ENCODE assay signal across 2 cellular contexts in genomic region chr2:231929961-231930600, GRCh38.
A peak's percentile ranks its signal among the peaks of the same experiment; 100 is the strongest.
TF ChIP-seq lines count a peak whose summit lies in the region.

No MANE protein-coding gene starts in this region.

TF ChIP-seq in HEK293, 187 proteins besides CTCF, POLR2A, EP300 and RAD21:
- TF ChIP-seq ZNF416 (tag by site-specific recombination; IDR thresholded peaks at IDR 0.05) (no peak), BCL11B (tag by site-specific recombination; IDR thresholded peaks at IDR 0.05; ENCODE audit: low read depth) (no peak), ZNF843 (tag by site-specific recombination; IDR thresholded peaks at IDR 0.05) (no peak), ZNF639 (tag by site-specific recombination; IDR thresholded peaks at IDR 0.05) (no peak), ZNF169 (tag by site-specific recombination; IDR thresholded peaks at IDR 0.05) (no peak), KLF1 (tag by site-specific recombination; IDR thresholded peaks at IDR 0.05) (no peak), TCF7L2 (IDR thresholded peaks at IDR 0.05; ENCODE audit: borderline replicate concordance, low read depth, low read length) (no peak), ZNF292 (tag by site-specific recombination; IDR thresholded peaks at IDR 0.05; ENCODE audit: borderline replicate concordance, low read depth) (no peak), ZNF354C (tag by site-specific recombination; IDR thresholded peaks at IDR 0.05; ENCODE audit: borderline replicate concordance, low read depth) (no peak), ZBTB17 (tag by site-specific recombination; IDR thresholded peaks at IDR 0.05) (peak; percentile 98), BCL11A (tag by site-specific recombination; IDR thresholded peaks at IDR 0.05; ENCODE audit: low read depth) (no peak), ZNF148 (tag by site-specific recombination; IDR thresholded peaks at IDR 0.05; ENCODE audit: borderline replicate concordance) (no peak), ZNF214 (tag by site-specific recombination; IDR thresholded peaks at IDR 0.05; ENCODE audit: borderline replicate concordance) (no peak), ZBTB20 (tag by site-specific recombination; IDR thresholded peaks at IDR 0.05) (peak; percentile 61), ZSCAN4 (tag by site-specific recombination; IDR thresholded peaks at IDR 0.05) (no peak), ZNF157 (tag by site-specific recombination; IDR thresholded peaks at IDR 0.05) (no peak), ZSCAN5A (tag by site-specific recombination; IDR thresholded peaks at IDR 0.05) (no peak)
TF ChIP-seq in HEK293: peak in this region for 2.

TF ChIP-seq in HepG2, 621 proteins besides CTCF, POLR2A, EP300 and RAD21:
- TF ChIP-seq XRCC5 (optimal IDR thresholded peaks at IDR 0.05; ENCODE audit: low read length) (peak; percentile 40), ARID3A (IDR thresholded peaks at IDR 0.05; ENCODE audit: low read depth, low read length) (no peak), ZNF687 (CRISPR knock-in tag; IDR thresholded peaks at IDR 0.05) (peak; percentile 25; the same call in 1 of the 2 replicates), ZSCAN21 (CRISPR knock-in tag; IDR thresholded peaks at IDR 0.05; ENCODE audit: borderline replicate concordance) (0 out of 2 replicates have a peak, but pooled peaks have one; percentile 11)
